In the genomic region with DNA sequence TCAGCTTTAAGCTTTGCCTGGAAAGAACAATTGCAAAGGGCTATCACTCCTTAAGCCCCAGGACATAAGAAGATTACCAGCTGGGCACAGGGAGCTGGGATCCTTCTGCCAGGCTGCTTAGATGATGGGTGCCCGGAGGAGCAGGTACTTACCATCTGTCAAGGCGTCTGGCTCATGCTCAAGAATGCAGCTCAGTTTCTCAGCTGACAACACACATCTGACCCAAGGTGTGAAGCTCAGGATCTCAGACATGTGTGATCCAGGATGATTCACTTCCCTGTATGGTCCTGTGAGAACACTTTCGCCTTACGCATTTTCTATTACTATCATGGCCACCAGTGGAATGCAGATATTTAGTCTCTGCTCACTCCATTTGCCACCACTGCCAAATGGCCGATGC, we compare ENCODE assay signal across 1 cellular context.
TF ChIP-seq lines count a peak whose summit lies in the region.

No MANE protein-coding gene starts in this region.

TF ChIP-seq in GM23338, 12 proteins besides CTCF, POLR2A, EP300 and RAD21 (continued from another document):
- TF ChIP-seq, protein P1, sequence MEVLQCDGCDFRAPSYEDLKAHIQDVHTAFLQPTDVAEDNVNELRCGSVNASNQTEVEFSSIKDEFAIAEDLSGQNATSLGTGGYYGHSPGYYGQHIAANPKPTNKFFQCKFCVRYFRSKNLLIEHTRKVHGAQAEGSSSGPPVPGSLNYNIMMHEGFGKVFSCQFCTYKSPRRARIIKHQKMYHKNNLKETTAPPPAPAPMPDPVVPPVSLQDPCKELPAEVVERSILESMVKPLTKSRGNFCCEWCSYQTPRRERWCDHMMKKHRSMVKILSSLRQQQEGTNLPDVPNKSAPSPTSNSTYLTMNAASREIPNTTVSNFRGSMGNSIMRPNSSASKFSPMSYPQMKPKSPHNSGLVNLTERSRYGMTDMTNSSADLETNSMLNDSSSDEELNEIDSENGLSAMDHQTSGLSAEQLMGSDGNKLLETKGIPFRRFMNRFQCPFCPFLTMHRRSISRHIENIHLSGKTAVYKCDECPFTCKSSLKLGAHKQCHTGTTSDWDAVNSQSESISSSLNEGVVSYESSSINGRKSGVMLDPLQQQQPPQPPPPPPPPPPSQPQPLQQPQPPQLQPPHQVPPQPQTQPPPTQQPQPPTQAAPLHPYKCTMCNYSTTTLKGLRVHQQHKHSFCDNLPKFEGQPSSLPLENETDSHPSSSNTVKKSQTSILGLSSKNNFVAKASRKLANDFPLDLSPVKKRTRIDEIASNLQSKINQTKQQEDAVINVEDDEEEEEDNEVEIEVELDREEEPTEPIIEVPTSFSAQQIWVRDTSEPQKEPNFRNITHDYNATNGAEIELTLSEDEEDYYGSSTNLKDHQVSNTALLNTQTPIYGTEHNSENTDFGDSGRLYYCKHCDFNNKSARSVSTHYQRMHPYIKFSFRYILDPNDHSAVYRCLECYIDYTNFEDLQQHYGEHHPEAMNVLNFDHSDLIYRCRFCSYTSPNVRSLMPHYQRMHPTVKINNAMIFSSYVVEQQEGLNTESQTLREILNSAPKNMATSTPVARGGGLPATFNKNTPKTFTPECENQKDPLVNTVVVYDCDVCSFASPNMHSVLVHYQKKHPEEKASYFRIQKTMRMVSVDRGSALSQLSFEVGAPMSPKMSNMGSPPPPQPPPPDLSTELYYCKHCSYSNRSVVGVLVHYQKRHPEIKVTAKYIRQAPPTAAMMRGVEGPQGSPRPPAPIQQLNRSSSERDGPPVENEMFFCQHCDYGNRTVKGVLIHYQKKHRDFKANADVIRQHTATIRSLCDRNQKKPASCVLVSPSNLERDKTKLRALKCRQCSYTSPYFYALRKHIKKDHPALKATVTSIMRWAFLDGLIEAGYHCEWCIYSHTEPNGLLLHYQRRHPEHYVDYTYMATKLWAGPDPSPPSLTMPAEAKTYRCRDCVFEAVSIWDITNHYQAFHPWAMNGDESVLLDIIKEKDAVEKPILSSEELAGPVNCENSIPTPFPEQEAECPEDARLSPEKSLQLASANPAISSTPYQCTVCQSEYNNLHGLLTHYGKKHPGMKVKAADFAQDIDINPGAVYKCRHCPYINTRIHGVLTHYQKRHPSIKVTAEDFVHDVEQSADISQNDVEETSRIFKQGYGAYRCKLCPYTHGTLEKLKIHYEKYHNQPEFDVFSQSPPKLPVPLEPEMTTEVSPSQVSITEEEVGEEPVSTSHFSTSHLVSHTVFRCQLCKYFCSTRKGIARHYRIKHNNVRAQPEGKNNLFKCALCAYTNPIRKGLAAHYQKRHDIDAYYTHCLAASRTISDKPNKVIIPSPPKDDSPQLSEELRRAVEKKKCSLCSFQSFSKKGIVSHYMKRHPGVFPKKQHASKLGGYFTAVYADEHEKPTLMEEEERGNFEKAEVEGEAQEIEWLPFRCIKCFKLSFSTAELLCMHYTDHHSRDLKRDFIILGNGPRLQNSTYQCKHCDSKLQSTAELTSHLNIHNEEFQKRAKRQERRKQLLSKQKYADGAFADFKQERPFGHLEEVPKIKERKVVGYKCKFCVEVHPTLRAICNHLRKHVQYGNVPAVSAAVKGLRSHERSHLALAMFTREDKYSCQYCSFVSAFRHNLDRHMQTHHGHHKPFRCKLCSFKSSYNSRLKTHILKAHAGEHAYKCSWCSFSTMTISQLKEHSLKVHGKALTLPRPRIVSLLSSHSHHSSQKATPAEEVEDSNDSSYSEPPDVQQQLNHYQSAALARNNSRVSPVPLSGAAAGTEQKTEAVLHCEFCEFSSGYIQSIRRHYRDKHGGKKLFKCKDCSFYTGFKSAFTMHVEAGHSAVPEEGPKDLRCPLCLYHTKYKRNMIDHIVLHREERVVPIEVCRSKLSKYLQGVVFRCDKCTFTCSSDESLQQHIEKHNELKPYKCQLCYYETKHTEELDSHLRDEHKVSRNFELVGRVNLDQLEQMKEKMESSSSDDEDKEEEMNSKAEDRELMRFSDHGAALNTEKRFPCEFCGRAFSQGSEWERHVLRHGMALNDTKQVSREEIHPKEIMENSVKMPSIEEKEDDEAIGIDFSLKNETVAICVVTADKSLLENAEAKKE (CRISPR knock-in tag; IDR thresholded peaks at IDR 0.05), result no peak
- TF ChIP-seq CREB1 (CRISPR knock-in tag; IDR thresholded peaks at IDR 0.05; ENCODE audit: low read depth) (no peak), EZH2phosphoT487 (IDR thresholded peaks at IDR 0.05; ENCODE audit: unreplicated experiment) (no peak), ZNF114 (CRISPR knock-in tag; IDR thresholded peaks at IDR 0.05) (no peak), POLR2AphosphoS5 (IDR thresholded peaks at IDR 0.05; ENCODE audit: low read depth) (no peak), STAT1 (IDR thresholded peaks at IDR 0.05; ENCODE audit: unreplicated experiment) (no peak), NANOG (IDR thresholded peaks at IDR 0.05; ENCODE audit: borderline replicate concordance) (no peak)
- TF ChIP-seq, protein P2, sequence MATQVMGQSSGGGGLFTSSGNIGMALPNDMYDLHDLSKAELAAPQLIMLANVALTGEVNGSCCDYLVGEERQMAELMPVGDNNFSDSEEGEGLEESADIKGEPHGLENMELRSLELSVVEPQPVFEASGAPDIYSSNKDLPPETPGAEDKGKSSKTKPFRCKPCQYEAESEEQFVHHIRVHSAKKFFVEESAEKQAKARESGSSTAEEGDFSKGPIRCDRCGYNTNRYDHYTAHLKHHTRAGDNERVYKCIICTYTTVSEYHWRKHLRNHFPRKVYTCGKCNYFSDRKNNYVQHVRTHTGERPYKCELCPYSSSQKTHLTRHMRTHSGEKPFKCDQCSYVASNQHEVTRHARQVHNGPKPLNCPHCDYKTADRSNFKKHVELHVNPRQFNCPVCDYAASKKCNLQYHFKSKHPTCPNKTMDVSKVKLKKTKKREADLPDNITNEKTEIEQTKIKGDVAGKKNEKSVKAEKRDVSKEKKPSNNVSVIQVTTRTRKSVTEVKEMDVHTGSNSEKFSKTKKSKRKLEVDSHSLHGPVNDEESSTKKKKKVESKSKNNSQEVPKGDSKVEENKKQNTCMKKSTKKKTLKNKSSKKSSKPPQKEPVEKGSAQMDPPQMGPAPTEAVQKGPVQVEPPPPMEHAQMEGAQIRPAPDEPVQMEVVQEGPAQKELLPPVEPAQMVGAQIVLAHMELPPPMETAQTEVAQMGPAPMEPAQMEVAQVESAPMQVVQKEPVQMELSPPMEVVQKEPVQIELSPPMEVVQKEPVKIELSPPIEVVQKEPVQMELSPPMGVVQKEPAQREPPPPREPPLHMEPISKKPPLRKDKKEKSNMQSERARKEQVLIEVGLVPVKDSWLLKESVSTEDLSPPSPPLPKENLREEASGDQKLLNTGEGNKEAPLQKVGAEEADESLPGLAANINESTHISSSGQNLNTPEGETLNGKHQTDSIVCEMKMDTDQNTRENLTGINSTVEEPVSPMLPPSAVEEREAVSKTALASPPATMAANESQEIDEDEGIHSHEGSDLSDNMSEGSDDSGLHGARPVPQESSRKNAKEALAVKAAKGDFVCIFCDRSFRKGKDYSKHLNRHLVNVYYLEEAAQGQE (IDR thresholded peaks at IDR 0.05; ENCODE audit: unreplicated experiment), result no peak
- TF ChIP-seq, protein P3, sequence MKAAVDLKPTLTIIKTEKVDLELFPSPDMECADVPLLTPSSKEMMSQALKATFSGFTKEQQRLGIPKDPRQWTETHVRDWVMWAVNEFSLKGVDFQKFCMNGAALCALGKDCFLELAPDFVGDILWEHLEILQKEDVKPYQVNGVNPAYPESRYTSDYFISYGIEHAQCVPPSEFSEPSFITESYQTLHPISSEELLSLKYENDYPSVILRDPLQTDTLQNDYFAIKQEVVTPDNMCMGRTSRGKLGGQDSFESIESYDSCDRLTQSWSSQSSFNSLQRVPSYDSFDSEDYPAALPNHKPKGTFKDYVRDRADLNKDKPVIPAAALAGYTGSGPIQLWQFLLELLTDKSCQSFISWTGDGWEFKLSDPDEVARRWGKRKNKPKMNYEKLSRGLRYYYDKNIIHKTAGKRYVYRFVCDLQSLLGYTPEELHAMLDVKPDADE (IDR thresholded peaks at IDR 0.05), result no peak
